21 cellular contexts compared by ENCODE assay signal in genomic region chr15:73709241-73709640, GRCh38. TPM values are rescaled to one million over a fixed set of nuclear protein-coding genes. Genes with fewer than 3 reads are reported as not detected.
DNase-seq lines count a peak whose midpoint lies in the region; ATAC-seq and TF ChIP-seq lines count a peak whose summit lies in the region.
"Had no signal": no experiment of that assay in that cellular context is flagged by ENCODE, and none has a peak within 500 bp of the region (broad histone marks: within the 10 kb centered on the region; RNA-seq: fewer than 3 reads in every experiment).

No MANE protein-coding gene starts in this region.

- no peak overlapping the region for H3K9ac ChIP-seq in neural progenitor cell
- H3K9ac ChIP-seq: BLaER1 had no signal

- intact Hi-C loops in Right ventricle myocardium inferior (cut with DNase I) (no loop called here), left ventricle myocardium superior (cut with micrococcal nuclease) (no loop called here), prostate gland (cut with DNase I) (loop anchor here (5.0 kb wide), 1 partner anchor 198 kb away; no protein-coding TSS in a partner anchor)

- H3K36me3 Mint-ChIP-seq in neural progenitor cell = peaks cover 25% of the 10 kb centered on the region
- H3K36me3 Mint-ChIP-seq in stimulated activated memory B cell treated with anti-CD40 and anti-IgM and Interleukin-4, amounts not matched to agents 10 μg/mL and 1 μg/mL and 100 μg/mL, for 72 hours = no peaks in the 10 kb centered on the region
- H3K36me3 Mint-ChIP-seq: CD14-positive monocyte; CD8-positive, alpha-beta memory T cell had no signal

- no peak for TF ChIP-seq POLR2A in prostate gland (IDR thresholded peaks at IDR 0.05)

- H3F3A ChIP-seq in neural progenitor cell (ENCODE audit: low read depth) = no peaks in the 10 kb centered on the region

- no peak overlapping the region for H3K4me3 Mint-ChIP-seq in neural progenitor cell
- H3K4me3 Mint-ChIP-seq in stimulated activated memory B cell treated with anti-CD40 and anti-IgM and Interleukin-4, amounts not matched to agents 10 μg/mL and 1 μg/mL and 100 μg/mL, for 72 hours = no peak overlapping the region
- H3K4me3 Mint-ChIP-seq: B cell; CD14-positive monocyte; CD4-positive, alpha-beta T cell; CD8-positive, alpha-beta memory T cell had no signal

- H3K4me2 ChIP-seq in neural progenitor cell = no peak overlapping the region
- H3K4me2 ChIP-seq: BLaER1 had no signal

- no peaks in the 10 kb centered on the region for H3K9me3 ChIP-seq in neural progenitor cell (ENCODE audit: low read depth)
- H3K9me3 ChIP-seq in prostate gland = no peaks in the 10 kb centered on the region
- H3K9me3 ChIP-seq: BLaER1, HAP-1 had no signal

- no peaks in the 10 kb centered on the region for H3K4me1 Mint-ChIP-seq in neural progenitor cell
- no peaks in the 10 kb centered on the region for H3K4me1 Mint-ChIP-seq in stimulated activated memory B cell treated with anti-CD40 and anti-IgM and Interleukin-4, amounts not matched to agents 10 μg/mL and 1 μg/mL and 100 μg/mL, for 72 hours
- H3K4me1 Mint-ChIP-seq: B cell; CD8-positive, alpha-beta memory T cell had no signal

- H3K27ac ChIP-seq in VCaP = 0 out of 2 replicates have a peak overlapping the region, but pooled peaks have one; percentile 5
- no peak overlapping the region for H3K27ac ChIP-seq in neural progenitor cell
- no peak overlapping the region for H3K27ac ChIP-seq in prostate gland
- H3K27ac ChIP-seq: 22Rv1, BLaER1 had no signal

- H3K27me3 Mint-ChIP-seq in neural progenitor cell (ENCODE audit: insufficient read depth, low read depth) = peaks cover 7% of the 10 kb centered on the region
- peaks cover 40% of the 10 kb centered on the region for H3K27me3 Mint-ChIP-seq in stimulated activated memory B cell treated with anti-CD40 and anti-IgM and Interleukin-4, amounts not matched to agents 10 μg/mL and 1 μg/mL and 100 μg/mL, for 72 hours

- 98% methylated on average over 6 of the region's 6 CpGs for WGBS in prostate gland

- peak; percentile 25 for DNase-seq in Right ventricle myocardium inferior (ENCODE audit: missing footprints)
- no peak for DNase-seq in left ventricle myocardium superior
- DNase-seq in neural progenitor cell (ENCODE audit: low spot score) = no peak
- DNase-seq in NCI-H510A treated with DMSO at 0.1 percent for 48 hours (lab: John Stamatoyannopoulos, UW) = no peak
- no peak for DNase-seq in prostate gland (ENCODE audit: low spot score)
- no peak for DNase-seq in activated naive CD4-positive, alpha-beta T cell treated with anti-CD3 and anti-CD28 coated beads, Interleukin-2, amount 50 U/mL, for 16 hours
- DNase-seq: CD4-positive, alpha-beta T cell; CD8-positive, alpha-beta memory T cell; DMS 273 treated with DMSO at 0.1 percent for 48 hours; DMS79; EL; GDM1; GOT3 had no signal

- H3K79me2 ChIP-seq in neural progenitor cell (ENCODE audit: low read depth) = peaks cover 10% of the 10 kb centered on the region

- H2AFZ ChIP-seq in neural progenitor cell (replicated peaks) = no peak overlapping the region

- TF ChIP-seq CTCF in VCaP (conservative IDR thresholded peaks at IDR 0.05) (no peak), neural progenitor cell (IDR thresholded peaks at IDR 0.05) (no peak), prostate gland (IDR thresholded peaks at IDR 0.05) (no peak)

- ATAC-seq in Right ventricle myocardium inferior (no peak), left ventricle myocardium superior (no peak)
- ATAC-seq in stimulated activated memory B cell treated with anti-CD40 and anti-IgM and Interleukin-4, amounts not matched to agents 10 μg/mL and 1 μg/mL and 100 μg/mL, for 72 hours = peak; percentile 3
- ATAC-seq: GM12878 had no signal

- H3K27ac Mint-ChIP-seq in neural progenitor cell = peak overlapping the region; percentile 30
- H3K27ac Mint-ChIP-seq in stimulated activated memory B cell treated with anti-CD40 and anti-IgM and Interleukin-4, amounts not matched to agents 10 μg/mL and 1 μg/mL and 100 μg/mL, for 72 hours = no peak overlapping the region
- H3K27ac Mint-ChIP-seq: B cell; CD14-positive monocyte; CD4-positive, alpha-beta T cell; CD8-positive, alpha-beta memory T cell had no signal

- no peaks in the 10 kb centered on the region for H3K36me3 ChIP-seq in neural progenitor cell
- peaks cover 0 to 9% of the 10 kb centered on the region in 2 donors for H3K36me3 ChIP-seq in prostate gland

- H3K9me3 Mint-ChIP-seq in neural progenitor cell = no peaks in the 10 kb centered on the region
- no peaks in the 10 kb centered on the region for H3K9me3 Mint-ChIP-seq in stimulated activated memory B cell treated with anti-CD40 and anti-IgM and Interleukin-4, amounts not matched to agents 10 μg/mL and 1 μg/mL and 100 μg/mL, for 72 hours
- H3K9me3 Mint-ChIP-seq: CD14-positive monocyte; CD4-positive, alpha-beta T cell; CD8-positive, alpha-beta memory T cell had no signal

- H3K27me3 ChIP-seq in neural progenitor cell (no peaks in the 10 kb centered on the region), prostate gland (replicated peaks; ENCODE audit: insufficient read depth) (no peaks in the 10 kb centered on the region)
- H3K27me3 ChIP-seq: BLaER1 had no signal

- H3K4me3 ChIP-seq in neural progenitor cell (no peak overlapping the region), prostate gland (no peak overlapping the region)
- H3K4me3 ChIP-seq: BLaER1, GM12878, HAP-1 had no signal

- H4K20me1 ChIP-seq in neural progenitor cell (ENCODE audit: low read depth) = peaks cover 28% of the 10 kb centered on the region
- H4K20me1 ChIP-seq: BLaER1 had no signal

- H3K4me1 ChIP-seq in neural progenitor cell = no peaks in the 10 kb centered on the region
- no peaks in the 10 kb centered on the region for H3K4me1 ChIP-seq in prostate gland (replicated peaks)
- H3K4me1 ChIP-seq: HAP-1 had no signal

RNA-seq across cellular contexts. Expression of gene CD276, which starts 25.1 kb away (rescaled TPM):
- total RNA-seq in Right ventricle myocardium inferior (35.6 TPM), left ventricle myocardium superior (39.0 TPM), neural progenitor cell (ENCODE audit: low replicate concordance) (62.2 and 147 TPM in 2 replicates), prostate gland (10 to 100 TPM; 75.0 to 91.3 TPM)
- total RNA-seq: B cell; CD4-positive, alpha-beta T cell had no signal

RNA-seq across cellular contexts. Expression of gene INSYN1, which starts 43.9 kb away (rescaled TPM):
- 165 TPM for total RNA-seq in Right ventricle myocardium inferior
- 168 TPM for total RNA-seq in left ventricle myocardium superior
- 0.17 and 1.1 TPM in 2 replicates for total RNA-seq in neural progenitor cell (ENCODE audit: low replicate concordance)
- total RNA-seq in prostate gland = 10 to 100 TPM; 17.3 to 26.0 TPM
- total RNA-seq: B cell; CD4-positive, alpha-beta T cell; CD8-positive, alpha-beta memory T cell; GM12878 had no signal
